In genomic region chr2:135960598-135961551, GRCh38 we compare ENCODE assay signal across 8 cellular contexts. TPM values are rescaled to one million over a fixed set of nuclear protein-coding genes. Genes with fewer than 3 reads are reported as not detected.
DNase-seq lines count a peak whose midpoint lies in the region; ATAC-seq and TF ChIP-seq lines count a peak whose summit lies in the region.

No MANE protein-coding gene starts in this region.

- no peaks in the 10 kb centered on the region for H3K9me3 Mint-ChIP-seq in endothelial cell (ENCODE audit: unreplicated experiment)

- H3K9me3 ChIP-seq in smooth muscle cell (replicated peaks; ENCODE audit: low read depth): no peaks in the 10 kb centered on the region

- peak overlapping the region; percentile 99 for H3K27ac Mint-ChIP-seq in endothelial cell (ENCODE audit: unreplicated experiment)

- peaks cover 64% of the 10 kb centered on the region for H3K79me2 ChIP-seq in smooth muscle cell (ENCODE audit: low read depth)

- TF ChIP-seq CTCF in endothelial cell (IDR thresholded peaks at IDR 0.05; ENCODE audit: unreplicated experiment) (no peak), smooth muscle cell (IDR thresholded peaks at IDR 0.05; ENCODE audit: borderline replicate concordance, insufficient read depth, poor library complexity, severe bottlenecking) (no peak)

- H3K27me3 ChIP-seq in smooth muscle cell (ENCODE audit: low read depth): no peaks in the 10 kb centered on the region

- H3K4me3 Mint-ChIP-seq in endothelial cell (ENCODE audit: unreplicated experiment): peak overlapping the region; percentile 34

- H3K4me3 ChIP-seq in smooth muscle cell: no peak overlapping the region

- H2AFZ ChIP-seq in smooth muscle cell (ENCODE audit: low read depth): no peak overlapping the region

- H3K4me2 ChIP-seq in smooth muscle cell: no peak overlapping the region

- H3K4me1 ChIP-seq in smooth muscle cell (ENCODE audit: low read depth): peaks cover 19% of the 10 kb centered on the region

- H3F3A ChIP-seq in smooth muscle cell (ENCODE audit: low read depth): peaks cover 8% of the 10 kb centered on the region

- 52% methylated on average over 5 of the region's 5 CpGs for WGBS in smooth muscle cell (ENCODE audit: low lambda C conversion rate)

- DNase-seq in activated CD4-positive, CD25-positive, alpha-beta regulatory T cell treated with anti-CD3 and anti-CD28 coated beads, Interleukin-2, amount 50 U/mL, for 16 hours (ENCODE audit: low read depth, low spot score): peak; percentile 5
- no peak for DNase-seq in activated CD4-positive, CD25-positive, alpha-beta regulatory T cell treated with anti-CD3 and anti-CD28 coated beads, Interleukin-2, amount 50 U/mL, for 72 hours
- DNase-seq in RPMI7951 (ENCODE audit: low read depth) (peak; percentile 28), endothelial cell (ENCODE audit: low spot score) (peak; percentile 10), smooth muscle cell (lab: John Stamatoyannopoulos, UW; ENCODE audit: unreplicated experiment) (no peak), NCI-H510A (lab: John Stamatoyannopoulos, UW) (no peak)

- H3K27ac ChIP-seq in smooth muscle cell (ENCODE audit: low read depth): peak overlapping the region; percentile 23

- ATAC-seq in GM21367 (IDR thresholded peaks at IDR 0.05; ENCODE audit: unreplicated experiment) (no peak), GM19351 (IDR thresholded peaks at IDR 0.05; ENCODE audit: unreplicated experiment) (no peak)

- H4K20me1 ChIP-seq in smooth muscle cell (ENCODE audit: low read depth): peaks cover 96% of the 10 kb centered on the region

- peaks cover 2% of the 10 kb centered on the region for H3K27me3 Mint-ChIP-seq in endothelial cell (ENCODE audit: unreplicated experiment)

- peaks cover 4% of the 10 kb centered on the region for H3K36me3 Mint-ChIP-seq in endothelial cell (ENCODE audit: low read depth, unreplicated experiment)

- no peak overlapping the region for H3K9ac ChIP-seq in smooth muscle cell (ENCODE audit: low read depth)

- H3K4me1 Mint-ChIP-seq in endothelial cell (ENCODE audit: unreplicated experiment): peaks cover 31% of the 10 kb centered on the region

- H3K36me3 ChIP-seq in smooth muscle cell (ENCODE audit: low read depth): no peaks in the 10 kb centered on the region

RNA-seq across cellular contexts. Expression of gene DARS1, which starts 24.6 kb away (rescaled TPM):
- total RNA-seq in RPMI7951 (2014; rRNA removed; shearing (Covaris generic)): 201 and 222 TPM in 2 replicates
- total RNA-seq in endothelial cell (ENCODE audit: unreplicated experiment) (82.9 TPM), smooth muscle cell (112 and 121 TPM in 2 replicates)
- polyA plus RNA-seq in smooth muscle cell: 110 and 119 TPM in 2 replicates

Comparison
In these comparisons a context has a peak if more than half of its experiments do, and no peak if none do; other contexts are left out.
1. DNase-seq: peak in activated CD4-positive, CD25-positive, alpha-beta regulatory T cell treated with anti-CD3 and anti-CD28 coated beads, Interleukin-2, amount 50 U/mL, for 16 hours (single experiment), RPMI7951 (single experiment) and endothelial cell (single experiment); none in activated CD4-positive, CD25-positive, alpha-beta regulatory T cell treated with anti-CD3 and anti-CD28 coated beads, Interleukin-2, amount 50 U/mL, for 72 hours (single experiment), smooth muscle cell (single experiment) and NCI-H510A (single experiment).